ENCODE assay signal across 12 cellular contexts in the genomic region with DNA sequence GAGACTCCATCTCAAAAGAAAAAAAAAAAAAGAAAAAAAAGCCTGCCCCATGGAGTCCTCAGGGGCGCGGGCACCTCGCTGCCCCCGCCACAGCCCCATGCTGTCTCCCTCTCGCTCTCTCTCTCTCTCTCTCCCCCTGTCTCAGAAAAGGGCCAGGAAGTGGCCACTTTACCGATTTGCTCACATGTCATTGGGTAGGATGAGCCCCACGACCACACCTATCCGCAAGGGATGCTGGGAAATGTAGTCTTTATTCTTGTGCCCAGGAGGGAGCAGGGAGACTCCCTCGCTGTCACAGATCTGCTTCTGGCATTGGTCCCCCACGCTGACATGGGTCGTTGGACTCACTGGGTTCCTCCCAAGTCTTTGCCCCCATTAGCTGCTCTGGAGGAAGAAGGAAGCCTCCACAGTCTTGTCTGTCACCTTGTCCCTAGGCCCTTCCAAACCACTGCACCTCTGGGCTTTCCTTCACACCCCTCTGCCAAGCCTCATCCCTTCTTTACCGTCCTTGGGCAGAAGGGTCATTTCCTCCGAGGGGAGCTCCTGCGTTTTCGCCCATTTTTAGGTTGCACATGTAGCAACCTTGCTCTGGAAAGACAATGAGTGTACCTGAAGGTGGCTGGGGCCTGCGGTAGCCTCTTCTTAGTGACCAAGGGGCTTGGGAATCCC. TPM values are rescaled to one million over a fixed set of nuclear protein-coding genes. Genes with fewer than 3 reads are reported as not detected.
DNase-seq lines count a peak whose midpoint lies in the region; ATAC-seq and FAIRE-seq lines count a peak whose summit lies in the region.
"Had no signal": no experiment of that assay in that cellular context is flagged by ENCODE, and none has a peak within 500 bp of the region (broad histone marks: within the 10 kb centered on the region; RNA-seq: fewer than 3 reads in every experiment).

No MANE protein-coding gene starts in this region.

- peaks cover 21% of the 10 kb centered on the region for H3K4me1 Mint-ChIP-seq in activated T-cell treated with anti-CD3 and anti-CD28 coated beads, Interleukin-2, amount 50 U/mL, for 4 hours (ENCODE audit: low read depth)
- peaks cover 27% of the 10 kb centered on the region for H3K4me1 Mint-ChIP-seq in activated T-helper 2 cell treated with anti-CD3 and anti-CD28 coated beads, Interferon-gamma antibody, Interleukin-2, Interleukin-4, amounts not matched to agents 10 μg/mL and 5 μg/mL and 100 μg/mL, durations not matched to agents 14 hours and 24 hours and 36 hours (ENCODE audit: low read depth)
- peaks cover 25% of the 10 kb centered on the region for H3K4me1 Mint-ChIP-seq in stimulated activated effector memory CD8-positive, alpha-beta T cell treated with anti-CD3 and anti-CD28 coated beads, Interleukin-12 subunit alpha, Interleukin-12 subunit beta, amount 100 ng/mL, for 72 hours

- intact Hi-C loops in activated T-helper 2 cell treated with anti-CD3 and anti-CD28 coated beads, Interferon-gamma antibody, Interleukin-2, Interleukin-4, amounts not matched to agents 10 μg/mL and 5 μg/mL and 100 μg/mL, durations not matched to agents 14 hours and 24 hours and 36 hours (cut with micrococcal nuclease), result no loop called here

- no peak for FAIRE-seq in HTR-8/SVneo (lab: Jason Lieb, UNC)

- no peak for DNase-seq in activated T-cell treated with anti-CD3 and anti-CD28 coated beads, Interleukin-2, amount 50 U/mL, for 4 hours
- no peak for DNase-seq in activated T-cell treated with anti-CD3 and anti-CD28 coated beads, Interleukin-2, amount 50 U/mL, for 1 hour
- DNase-seq in MV-4-11 (lab: John Stamatoyannopoulos, UW), result peak; percentile 48
- DNase-seq in activated T-helper 2 cell treated with anti-CD3 and anti-CD28 coated beads, Interferon-gamma antibody, Interleukin-2, Interleukin-4, amounts not matched to agents 10 μg/mL and 5 μg/mL and 100 μg/mL, durations not matched to agents 14 hours and 24 hours and 36 hours (ENCODE audit: low spot score), result peak; percentile 25
- no peak for DNase-seq in stimulated activated effector memory CD8-positive, alpha-beta T cell treated with anti-CD3 and anti-CD28 coated beads, Interleukin-12 subunit alpha, Interleukin-12 subunit beta, amount 100 ng/mL, for 72 hours (ENCODE audit: low spot score in 2 of 2)
- no peak for DNase-seq in HTR-8/SVneo (ENCODE audit: insufficient read length, low spot score)
- DNase-seq in COR-L47 (lab: John Stamatoyannopoulos, UW), result no peak
- no peak for DNase-seq in anterior cingulate cortex (lab: John Stamatoyannopoulos, UW)
- DNase-seq: NCI-H1694; stimulated activated CD4-positive, alpha-beta T cell treated with anti-CD3 and anti-CD28 coated beads, Interleukin-4, amount 100 ng/mL, for 4 hours had no signal

- H3K36me3 Mint-ChIP-seq in activated T-cell treated with anti-CD3 and anti-CD28 coated beads, Interleukin-2, amount 50 U/mL, for 4 hours (ENCODE audit: insufficient read depth), result no peaks in the 10 kb centered on the region
- H3K36me3 Mint-ChIP-seq in activated T-helper 2 cell treated with anti-CD3 and anti-CD28 coated beads, Interferon-gamma antibody, Interleukin-2, Interleukin-4, amounts not matched to agents 10 μg/mL and 5 μg/mL and 100 μg/mL, durations not matched to agents 14 hours and 24 hours and 36 hours (ENCODE audit: low read depth), result no peaks in the 10 kb centered on the region
- H3K36me3 Mint-ChIP-seq in stimulated activated effector memory CD8-positive, alpha-beta T cell treated with anti-CD3 and anti-CD28 coated beads, Interleukin-12 subunit alpha, Interleukin-12 subunit beta, amount 100 ng/mL, for 72 hours, result no peaks in the 10 kb centered on the region

- no peak overlapping the region for H3K4me3 Mint-ChIP-seq in activated T-cell treated with anti-CD3 and anti-CD28 coated beads, Interleukin-2, amount 50 U/mL, for 4 hours
- H3K4me3 Mint-ChIP-seq in activated T-helper 2 cell treated with anti-CD3 and anti-CD28 coated beads, Interferon-gamma antibody, Interleukin-2, Interleukin-4, amounts not matched to agents 10 μg/mL and 5 μg/mL and 100 μg/mL, durations not matched to agents 14 hours and 24 hours and 36 hours (ENCODE audit: low read depth), result no peak overlapping the region
- no peak overlapping the region for H3K4me3 Mint-ChIP-seq in stimulated activated effector memory CD8-positive, alpha-beta T cell treated with anti-CD3 and anti-CD28 coated beads, Interleukin-12 subunit alpha, Interleukin-12 subunit beta, amount 100 ng/mL, for 72 hours
- H3K4me3 Mint-ChIP-seq: neural crest cell had no signal

- no peaks in the 10 kb centered on the region for H3K27me3 Mint-ChIP-seq in activated T-cell treated with anti-CD3 and anti-CD28 coated beads, Interleukin-2, amount 50 U/mL, for 4 hours (ENCODE audit: low read depth)
- no peaks in the 10 kb centered on the region for H3K27me3 Mint-ChIP-seq in activated T-helper 2 cell treated with anti-CD3 and anti-CD28 coated beads, Interferon-gamma antibody, Interleukin-2, Interleukin-4, amounts not matched to agents 10 μg/mL and 5 μg/mL and 100 μg/mL, durations not matched to agents 14 hours and 24 hours and 36 hours (ENCODE audit: low read depth)

- no peaks in the 10 kb centered on the region for H3K9me3 Mint-ChIP-seq in activated T-cell treated with anti-CD3 and anti-CD28 coated beads, Interleukin-2, amount 50 U/mL, for 4 hours
- H3K9me3 Mint-ChIP-seq in activated T-helper 2 cell treated with anti-CD3 and anti-CD28 coated beads, Interferon-gamma antibody, Interleukin-2, Interleukin-4, amounts not matched to agents 10 μg/mL and 5 μg/mL and 100 μg/mL, durations not matched to agents 14 hours and 24 hours and 36 hours, result no peaks in the 10 kb centered on the region
- no peaks in the 10 kb centered on the region for H3K9me3 Mint-ChIP-seq in stimulated activated effector memory CD8-positive, alpha-beta T cell treated with anti-CD3 and anti-CD28 coated beads, Interleukin-12 subunit alpha, Interleukin-12 subunit beta, amount 100 ng/mL, for 72 hours

- H3K27ac Mint-ChIP-seq in activated T-helper 2 cell treated with anti-CD3 and anti-CD28 coated beads, Interferon-gamma antibody, Interleukin-2, Interleukin-4, amounts not matched to agents 10 μg/mL and 5 μg/mL and 100 μg/mL, durations not matched to agents 14 hours and 24 hours and 36 hours, result no peak overlapping the region
- H3K27ac Mint-ChIP-seq in stimulated activated effector memory CD8-positive, alpha-beta T cell treated with anti-CD3 and anti-CD28 coated beads, Interleukin-12 subunit alpha, Interleukin-12 subunit beta, amount 100 ng/mL, for 72 hours, result peak overlapping the region; percentile 44

- ATAC-seq in activated T-cell treated with anti-CD3 and anti-CD28 coated beads, Interleukin-2, amount 50 U/mL, for 4 hours, result peak; percentile 58 to 65
- ATAC-seq in stimulated activated effector memory CD8-positive, alpha-beta T cell treated with anti-CD3 and anti-CD28 coated beads, Interleukin-12 subunit alpha, Interleukin-12 subunit beta, amount 100 ng/mL, for 72 hours, result peak; percentile 87

RNA-seq across cellular contexts. Expression of a gene that starts 6.9 kb away (rescaled TPM):
- not detected for total RNA-seq in activated T-cell treated with anti-CD3 and anti-CD28 coated beads, Interleukin-2, amount 50 U/mL, for 4 hours
- 0.48 TPM in 1 of 2 replicates, not detected in the other for total RNA-seq in activated T-helper 2 cell treated with anti-CD3 and anti-CD28 coated beads, Interferon-gamma antibody, Interleukin-2, Interleukin-4, amounts not matched to agents 10 μg/mL and 5 μg/mL and 100 μg/mL, durations not matched to agents 14 hours and 24 hours and 36 hours
- total RNA-seq: neural crest cell; T-helper 1 cell treated with Interleukin-12 subunit alpha and Interleukin-12 subunit beta and Interleukin-4 antibody, amounts not matched to agents 30 ng/mL and 1 ng/mL, for 36 hours had no signal

RNA-seq across cellular contexts. Expression of a gene that starts 46.3 kb away (rescaled TPM):
- total RNA-seq in activated T-cell treated with anti-CD3 and anti-CD28 coated beads, Interleukin-2, amount 50 U/mL, for 4 hours, result 10 to 100 TPM; 10.4 to 16.4 (median 12.0) TPM
- total RNA-seq in activated T-helper 2 cell treated with anti-CD3 and anti-CD28 coated beads, Interferon-gamma antibody, Interleukin-2, Interleukin-4, amounts not matched to agents 10 μg/mL and 5 μg/mL and 100 μg/mL, durations not matched to agents 14 hours and 24 hours and 36 hours, result 193 and 199 TPM in 2 replicates

Comparison
In these comparisons a context has a peak if more than half of its experiments do, and no peak if none do; other contexts are left out.
1. DNase-seq: peak in MV-4-11 (single experiment) and activated T-helper 2 cell treated with anti-CD3 and anti-CD28 coated beads, Interferon-gamma antibody, Interleukin-2, Interleukin-4, amounts not matched to agents 10 μg/mL and 5 μg/mL and 100 μg/mL, durations not matched to agents 14 hours and 24 hours and 36 hours (single experiment); none in activated T-cell treated with anti-CD3 and anti-CD28 coated beads, Interleukin-2, amount 50 U/mL, for 4 hours (single experiment), activated T-cell treated with anti-CD3 and anti-CD28 coated beads, Interleukin-2, amount 50 U/mL, for 1 hour (single experiment), stimulated activated effector memory CD8-positive, alpha-beta T cell treated with anti-CD3 and anti-CD28 coated beads, Interleukin-12 subunit alpha, Interleukin-12 subunit beta, amount 100 ng/mL, for 72 hours (0 of 2), HTR-8/SVneo (single experiment), COR-L47 (single experiment) and anterior cingulate cortex (0 of 58).
2. RNA of a gene that starts 46.3 kb away (total RNA-seq): 193 to 199 TPM in activated T-helper 2 cell treated with anti-CD3 and anti-CD28 coated beads, Interferon-gamma antibody, Interleukin-2, Interleukin-4, amounts not matched to agents 10 μg/mL and 5 μg/mL and 100 μg/mL, durations not matched to agents 14 hours and 24 hours and 36 hours; 10.4 to 16.4 TPM in activated T-cell treated with anti-CD3 and anti-CD28 coated beads, Interleukin-2, amount 50 U/mL, for 4 hours; every median in the first group is over 10 times any median in the second.